In the genomic region with DNA sequence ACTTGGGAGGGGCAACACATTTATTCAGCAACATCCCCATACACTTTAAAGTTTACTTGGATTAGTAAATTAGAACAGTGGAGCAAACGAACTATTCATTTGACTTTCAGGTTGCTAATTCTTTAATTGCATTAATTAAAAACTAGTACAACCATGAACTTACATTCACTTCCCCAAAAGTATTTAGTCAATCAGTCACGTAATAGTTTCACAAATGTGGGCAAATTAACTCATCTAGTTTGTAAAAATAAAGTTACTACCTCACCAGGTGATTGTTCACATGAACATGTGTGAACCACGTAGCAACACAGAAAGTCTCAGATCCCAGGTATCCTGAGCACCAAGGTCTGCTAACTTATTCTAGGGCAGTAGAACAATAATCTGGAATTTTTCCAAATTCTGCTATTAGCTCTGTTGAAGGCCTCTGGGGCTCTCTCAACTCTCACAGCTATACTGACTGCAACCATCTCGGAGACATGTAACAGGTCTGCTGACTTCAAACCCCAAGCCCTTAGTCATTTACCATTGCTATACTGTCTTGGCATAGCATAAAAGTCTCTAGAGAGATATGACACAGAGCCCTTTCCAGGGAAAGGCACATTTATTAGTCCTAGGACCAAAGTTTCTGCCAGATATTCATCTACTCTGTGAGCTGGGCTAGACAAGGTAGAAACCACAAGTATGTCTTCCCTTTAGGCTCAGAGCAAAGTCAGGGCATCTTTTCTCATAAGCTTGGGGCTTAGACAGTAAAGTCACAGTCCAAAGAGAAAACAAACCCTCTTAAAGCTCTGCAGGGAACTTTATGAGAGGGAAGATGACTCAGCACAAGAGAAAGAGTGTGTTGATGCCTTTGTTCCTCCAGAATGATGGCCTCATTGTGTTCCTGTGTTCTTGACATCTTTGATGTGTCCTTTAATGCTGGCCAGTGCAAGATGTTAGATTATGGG, we compare ENCODE assay signal across 11 cellular contexts. TPM values are rescaled to one million over a fixed set of nuclear protein-coding genes. Genes with fewer than 3 reads are reported as not detected.
DNase-seq lines count a peak whose midpoint lies in the region; ATAC-seq and TF ChIP-seq lines count a peak whose summit lies in the region.
"Had no signal": no experiment of that assay in that cellular context is flagged by ENCODE, and none has a peak within 500 bp of the region (broad histone marks: within the 10 kb centered on the region; RNA-seq: fewer than 3 reads in every experiment).

No MANE protein-coding gene starts in this region.

- H3K27ac ChIP-seq in endodermal cell (ENCODE audit: low read depth, low read length) (no peak overlapping the region), tibial artery (no peak overlapping the region), WERI-Rb-1 (no peak overlapping the region)

- TF ChIP-seq POLR2A in NB4 (IDR thresholded peaks at IDR 0.05; ENCODE audit: extremely low read depth, insufficient read length): no peak

- no peak overlapping the region for H3K9ac ChIP-seq in endodermal cell (ENCODE audit: extremely low read depth, low read length, poor library complexity, severe bottlenecking)

- peak; percentile 73 for DNase-seq in NB4 (ENCODE audit: low read depth)
- DNase-seq in endodermal cell: no peak
- peak; percentile 11 for DNase-seq in pulmonary artery endothelial cell (ENCODE audit: low read depth, low spot score)
- no peak for DNase-seq in tibial artery
- no peak for DNase-seq in WERI-Rb-1
- DNase-seq in retina: no peak
- DNase-seq: amniotic stem cell; NCI-H2107; stimulated activated naive CD4-positive, alpha-beta T cell treated with Interleukin-2 at 50 U/mL for 16 hours had no signal

- peak; percentile 53 for ATAC-seq in GM18511 (IDR thresholded peaks at IDR 0.05; ENCODE audit: unreplicated experiment)
- ATAC-seq: right cardiac atrium had no signal

- H3K4me3 Mint-ChIP-seq in endodermal cell: no peak overlapping the region

- no peaks in the 10 kb centered on the region for H3K27me3 Mint-ChIP-seq in endodermal cell (ENCODE audit: insufficient read depth)

- H3K9me3 Mint-ChIP-seq in endodermal cell: no peaks in the 10 kb centered on the region

- H3K36me3 Mint-ChIP-seq in endodermal cell (ENCODE audit: low read depth): no peaks in the 10 kb centered on the region

- intact Hi-C loops in tibial artery (cut with DNase I; ENCODE audit: low total_unique reads): no loop called here

- H3K27me3 ChIP-seq in endodermal cell (ENCODE audit: control insufficient read depth, insufficient read depth, low read length, poor library complexity, severe bottlenecking): no peaks in the 10 kb centered on the region
- H3K27me3 ChIP-seq in tibial artery: no peaks in the 10 kb centered on the region
- no peaks in the 10 kb centered on the region for H3K27me3 ChIP-seq in WERI-Rb-1 (ENCODE audit: insufficient read depth, low read depth, severe bottlenecking)

- WGBS in endodermal cell (ENCODE audit: insufficient coverage in 1 of 2, insufficient read length in 1 of 2), 2 experiments: 91 to 94% methylated on average over 4 of the region's 4 CpGs

- H3K36me3 ChIP-seq in endodermal cell (ENCODE audit: control insufficient read depth, insufficient read depth, low read length) (no peaks in the 10 kb centered on the region), tibial artery (no peaks in the 10 kb centered on the region), WERI-Rb-1 (no peaks in the 10 kb centered on the region)

- TF ChIP-seq CTCF in NB4 (IDR thresholded peaks at IDR 0.05; ENCODE audit: low read depth, low read length) (no peak), endodermal cell (conservative IDR thresholded peaks at IDR 0.05) (no peak), tibial artery (IDR thresholded peaks at IDR 0.05) (no peak), WERI-Rb-1 (IDR thresholded peaks at IDR 0.05; ENCODE audit: low read depth, low read length) (no peak)

- H3K9me3 ChIP-seq in endodermal cell (ENCODE audit: control insufficient read depth, low read length): no peaks in the 10 kb centered on the region
- H3K9me3 ChIP-seq in tibial artery: no peaks in the 10 kb centered on the region
- H3K9me3 ChIP-seq in WERI-Rb-1 (ENCODE audit: severe bottlenecking): no peaks in the 10 kb centered on the region

- H3K4me3 ChIP-seq in NB4 (ENCODE audit: low read depth, low read length) (no peak overlapping the region), endodermal cell (ENCODE audit: low read length) (no peak overlapping the region), tibial artery (no peak overlapping the region), WERI-Rb-1 (ENCODE audit: low read depth, low read length) (no peak overlapping the region)

- H3K4me1 Mint-ChIP-seq in endodermal cell: peaks cover 15% of the 10 kb centered on the region

- H3K4me1 ChIP-seq in endodermal cell (ENCODE audit: control insufficient read depth, insufficient read depth, low read length) (peaks cover 3% of the 10 kb centered on the region), tibial artery (no peaks in the 10 kb centered on the region)

- H3K27ac Mint-ChIP-seq in endodermal cell: peak overlapping the region; percentile 10

RNA-seq across cellular contexts. Expression of gene CCDC28A, which starts 50.9 kb away (rescaled TPM):
- total RNA-seq in endodermal cell: 10 to 100 TPM; 10.6 to 12.3 TPM
- polyA plus RNA-seq in endodermal cell (2013, experiment 1 of 2): 13.8 TPM
- polyA plus RNA-seq in endodermal cell (2013, experiment 2 of 2): 10.6 TPM
- 13.8 and 18.1 TPM in 2 replicates for total RNA-seq in pulmonary artery endothelial cell

Comparison
In these comparisons a context has a peak if more than half of its experiments do, and no peak if none do; other contexts are left out.
1. DNase-seq: peak in NB4 (single experiment) and pulmonary artery endothelial cell (single experiment); none in endodermal cell (single experiment), tibial artery (0 of 2), WERI-Rb-1 (single experiment) and retina (single experiment).